Comparison of ENCODE assay signal across 3 cellular contexts in the genomic region with DNA sequence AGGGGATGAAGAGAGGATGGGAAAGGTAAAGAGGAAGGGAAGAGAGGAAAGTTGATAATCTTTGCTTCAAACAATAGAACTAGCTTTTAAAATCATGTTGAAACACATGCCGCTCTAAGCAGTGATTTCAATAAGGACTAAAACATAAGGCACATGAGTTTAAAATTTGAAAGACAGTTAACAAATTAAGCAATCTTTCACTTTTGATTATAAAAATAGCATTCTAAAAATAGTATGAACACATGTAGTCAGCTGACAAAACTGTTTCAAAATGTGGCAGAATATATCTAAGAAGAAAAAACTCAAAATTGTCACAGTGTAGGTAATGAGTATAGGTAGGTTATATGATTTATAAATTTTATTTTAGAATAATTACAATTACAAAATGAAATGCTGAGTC.
TF ChIP-seq lines count a peak whose summit lies in the region.

No MANE protein-coding gene starts in this region.

TF ChIP-seq in IMR-90, 13 proteins besides CTCF, POLR2A, EP300 and RAD21:
- no peak for TF ChIP-seq CHD1 (IDR thresholded peaks at IDR 0.05; ENCODE audit: low read depth, low read length)
- TF ChIP-seq CEBPB (IDR thresholded peaks at IDR 0.05; ENCODE audit: low read depth, low read length): no peak
- no peak for TF ChIP-seq NFE2L2 (IDR thresholded peaks at IDR 0.05; ENCODE audit: low read depth, low read length)
- TF ChIP-seq SMC3 (IDR thresholded peaks at IDR 0.05; ENCODE audit: low read depth, low read length): no peak
- TF ChIP-seq, protein P1, sequence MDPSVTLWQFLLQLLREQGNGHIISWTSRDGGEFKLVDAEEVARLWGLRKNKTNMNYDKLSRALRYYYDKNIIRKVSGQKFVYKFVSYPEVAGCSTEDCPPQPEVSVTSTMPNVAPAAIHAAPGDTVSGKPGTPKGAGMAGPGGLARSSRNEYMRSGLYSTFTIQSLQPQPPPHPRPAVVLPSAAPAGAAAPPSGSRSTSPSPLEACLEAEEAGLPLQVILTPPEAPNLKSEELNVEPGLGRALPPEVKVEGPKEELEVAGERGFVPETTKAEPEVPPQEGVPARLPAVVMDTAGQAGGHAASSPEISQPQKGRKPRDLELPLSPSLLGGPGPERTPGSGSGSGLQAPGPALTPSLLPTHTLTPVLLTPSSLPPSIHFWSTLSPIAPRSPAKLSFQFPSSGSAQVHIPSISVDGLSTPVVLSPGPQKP (IDR thresholded peaks at IDR 0.05; ENCODE audit: borderline replicate concordance, low read depth, low read length): no peak
- TF ChIP-seq, protein P2, sequence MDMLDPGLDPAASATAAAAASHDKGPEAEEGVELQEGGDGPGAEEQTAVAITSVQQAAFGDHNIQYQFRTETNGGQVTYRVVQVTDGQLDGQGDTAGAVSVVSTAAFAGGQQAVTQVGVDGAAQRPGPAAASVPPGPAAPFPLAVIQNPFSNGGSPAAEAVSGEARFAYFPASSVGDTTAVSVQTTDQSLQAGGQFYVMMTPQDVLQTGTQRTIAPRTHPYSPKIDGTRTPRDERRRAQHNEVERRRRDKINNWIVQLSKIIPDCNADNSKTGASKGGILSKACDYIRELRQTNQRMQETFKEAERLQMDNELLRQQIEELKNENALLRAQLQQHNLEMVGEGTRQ (IDR thresholded peaks at IDR 0.05; ENCODE audit: low read depth, low read length): no peak
- no peak for TF ChIP-seq BHLHE40 (IDR thresholded peaks at IDR 0.05; ENCODE audit: low read depth, low read length)
- TF ChIP-seq MAFK (IDR thresholded peaks at IDR 0.05; ENCODE audit: low read depth, low read length): no peak
- no peak for TF ChIP-seq RCOR1 (IDR thresholded peaks at IDR 0.05; ENCODE audit: insufficient replicate concordance, low read length)
- no peak for TF ChIP-seq RFX5 (IDR thresholded peaks at IDR 0.05; ENCODE audit: low read depth, low read length)
- no peak for TF ChIP-seq MXI1 (IDR thresholded peaks at IDR 0.05; ENCODE audit: borderline replicate concordance, low read depth, low read length)
- no peak for TF ChIP-seq MAZ (IDR thresholded peaks at IDR 0.05; ENCODE audit: borderline replicate concordance, low read depth, low read length)
- TF ChIP-seq FOS (IDR thresholded peaks at IDR 0.05; ENCODE audit: low read depth, low read length): no peak

TF ChIP-seq in K562, 482 proteins besides CTCF, POLR2A, EP300 and RAD21:
- no peak for TF ChIP-seq MECOM (CRISPR knock-in tag; IDR thresholded peaks at IDR 0.05)
- TF ChIP-seq, protein P3, sequence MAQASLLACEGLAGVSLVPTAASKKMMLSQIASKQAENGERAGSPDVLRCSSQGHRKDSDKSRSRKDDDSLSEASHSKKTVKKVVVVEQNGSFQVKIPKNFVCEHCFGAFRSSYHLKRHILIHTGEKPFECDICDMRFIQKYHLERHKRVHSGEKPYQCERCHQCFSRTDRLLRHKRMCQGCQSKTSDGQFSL (CRISPR knock-in tag; IDR thresholded peaks at IDR 0.05): no peak
- TF ChIP-seq, protein P3 (tag; IDR thresholded peaks at IDR 0.05): no peak
- no peak for TF ChIP-seq ZNF699 (CRISPR knock-in tag; IDR thresholded peaks at IDR 0.05; ENCODE audit: insufficient replicate concordance)
- TF ChIP-seq XRCC4 (IDR thresholded peaks at IDR 0.05; ENCODE audit: extremely low read depth, insufficient read depth, insufficient read length): no peak
- TF ChIP-seq KLF13 (tag; IDR thresholded peaks at IDR 0.05; ENCODE audit: borderline replicate concordance, low read depth): no peak
- no peak for TF ChIP-seq BCL6 (CRISPR knock-in tag; IDR thresholded peaks at IDR 0.05)
- no peak for TF ChIP-seq ZSCAN32 (CRISPR knock-in tag; IDR thresholded peaks at IDR 0.05)
- TF ChIP-seq, protein P4, sequence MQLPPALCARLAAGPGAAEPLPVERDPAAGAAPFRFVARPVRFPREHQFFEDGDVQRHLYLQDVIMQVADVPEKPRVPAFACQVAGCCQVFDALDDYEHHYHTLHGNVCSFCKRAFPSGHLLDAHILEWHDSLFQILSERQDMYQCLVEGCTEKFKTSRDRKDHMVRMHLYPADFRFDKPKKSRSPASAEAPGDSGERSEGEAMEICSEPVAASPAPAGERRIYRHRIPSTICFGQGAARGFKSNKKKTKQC (CRISPR knock-in tag; IDR thresholded peaks at IDR 0.05): no peak
- TF ChIP-seq CTBP1 (IDR thresholded peaks at IDR 0.05; ENCODE audit: borderline replicate concordance): no peak
- TF ChIP-seq POLR2H (tag; IDR thresholded peaks at IDR 0.05; ENCODE audit: low read depth): no peak
- no peak for TF ChIP-seq MYNN (IDR thresholded peaks at IDR 0.05)
- no peak for TF ChIP-seq MYNN (CRISPR knock-in tag; IDR thresholded peaks at IDR 0.05)
- TF ChIP-seq ZFP1 (CRISPR knock-in tag; IDR thresholded peaks at IDR 0.05): no peak
- no peak for TF ChIP-seq ZNF695 (CRISPR knock-in tag; IDR thresholded peaks at IDR 0.05)
- no peak for TF ChIP-seq FOXK2 (conservative IDR thresholded peaks at IDR 0.05 in 1 of 2, IDR thresholded peaks at IDR 0.05 in 1 of 2; ENCODE audit: low read depth in 2 of 2)

TF ChIP-seq in SK-N-SH treated with all-trans-retinoic acid at 6 μM for 48 hours, 23 proteins besides CTCF, POLR2A, EP300 and RAD21:
- TF ChIP-seq, protein P5, sequence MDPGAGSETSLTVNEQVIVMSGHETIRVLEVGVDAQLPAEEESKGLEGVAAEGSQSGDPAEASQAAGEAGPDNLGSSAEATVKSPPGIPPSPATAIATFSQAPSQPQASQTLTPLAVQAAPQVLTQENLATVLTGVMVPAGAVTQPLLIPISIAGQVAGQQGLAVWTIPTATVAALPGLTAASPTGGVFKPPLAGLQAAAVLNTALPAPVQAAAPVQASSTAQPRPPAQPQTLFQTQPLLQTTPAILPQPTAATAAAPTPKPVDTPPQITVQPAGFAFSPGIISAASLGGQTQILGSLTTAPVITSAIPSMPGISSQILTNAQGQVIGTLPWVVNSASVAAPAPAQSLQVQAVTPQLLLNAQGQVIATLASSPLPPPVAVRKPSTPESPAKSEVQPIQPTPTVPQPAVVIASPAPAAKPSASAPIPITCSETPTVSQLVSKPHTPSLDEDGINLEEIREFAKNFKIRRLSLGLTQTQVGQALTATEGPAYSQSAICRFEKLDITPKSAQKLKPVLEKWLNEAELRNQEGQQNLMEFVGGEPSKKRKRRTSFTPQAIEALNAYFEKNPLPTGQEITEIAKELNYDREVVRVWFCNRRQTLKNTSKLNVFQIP (CRISPR knock-in tag; IDR thresholded peaks at IDR 0.05; ENCODE audit: borderline replicate concordance, low read depth): no peak
- TF ChIP-seq ZNF8 (CRISPR knock-in tag; IDR thresholded peaks at IDR 0.05) (no peak), TCF4 (CRISPR knock-in tag; IDR thresholded peaks at IDR 0.05; ENCODE audit: borderline replicate concordance) (no peak), TOX (CRISPR knock-in tag; IDR thresholded peaks at IDR 0.05; ENCODE audit: borderline replicate concordance) (no peak), PPARA (CRISPR knock-in tag; IDR thresholded peaks at IDR 0.05; ENCODE audit: borderline replicate concordance) (no peak), ESRRG (CRISPR knock-in tag; IDR thresholded peaks at IDR 0.05) (no peak), ZC3H10 (CRISPR knock-in tag; IDR thresholded peaks at IDR 0.05) (no peak), SNAI2 (CRISPR knock-in tag; IDR thresholded peaks at IDR 0.05) (no peak), ZFP3 (CRISPR knock-in tag; IDR thresholded peaks at IDR 0.05) (no peak), ARNTL (CRISPR knock-in tag; IDR thresholded peaks at IDR 0.05; ENCODE audit: borderline replicate concordance, low read depth) (no peak)
- TF ChIP-seq, protein P6, sequence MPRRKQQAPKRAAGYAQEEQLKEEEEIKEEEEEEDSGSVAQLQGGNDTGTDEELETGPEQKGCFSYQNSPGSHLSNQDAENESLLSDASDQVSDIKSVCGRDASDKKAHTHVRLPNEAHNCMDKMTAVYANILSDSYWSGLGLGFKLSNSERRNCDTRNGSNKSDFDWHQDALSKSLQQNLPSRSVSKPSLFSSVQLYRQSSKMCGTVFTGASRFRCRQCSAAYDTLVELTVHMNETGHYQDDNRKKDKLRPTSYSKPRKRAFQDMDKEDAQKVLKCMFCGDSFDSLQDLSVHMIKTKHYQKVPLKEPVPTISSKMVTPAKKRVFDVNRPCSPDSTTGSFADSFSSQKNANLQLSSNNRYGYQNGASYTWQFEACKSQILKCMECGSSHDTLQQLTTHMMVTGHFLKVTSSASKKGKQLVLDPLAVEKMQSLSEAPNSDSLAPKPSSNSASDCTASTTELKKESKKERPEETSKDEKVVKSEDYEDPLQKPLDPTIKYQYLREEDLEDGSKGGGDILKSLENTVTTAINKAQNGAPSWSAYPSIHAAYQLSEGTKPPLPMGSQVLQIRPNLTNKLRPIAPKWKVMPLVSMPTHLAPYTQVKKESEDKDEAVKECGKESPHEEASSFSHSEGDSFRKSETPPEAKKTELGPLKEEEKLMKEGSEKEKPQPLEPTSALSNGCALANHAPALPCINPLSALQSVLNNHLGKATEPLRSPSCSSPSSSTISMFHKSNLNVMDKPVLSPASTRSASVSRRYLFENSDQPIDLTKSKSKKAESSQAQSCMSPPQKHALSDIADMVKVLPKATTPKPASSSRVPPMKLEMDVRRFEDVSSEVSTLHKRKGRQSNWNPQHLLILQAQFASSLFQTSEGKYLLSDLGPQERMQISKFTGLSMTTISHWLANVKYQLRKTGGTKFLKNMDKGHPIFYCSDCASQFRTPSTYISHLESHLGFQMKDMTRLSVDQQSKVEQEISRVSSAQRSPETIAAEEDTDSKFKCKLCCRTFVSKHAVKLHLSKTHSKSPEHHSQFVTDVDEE (CRISPR knock-in tag; IDR thresholded peaks at IDR 0.05): no peak
- TF ChIP-seq, protein P7, sequence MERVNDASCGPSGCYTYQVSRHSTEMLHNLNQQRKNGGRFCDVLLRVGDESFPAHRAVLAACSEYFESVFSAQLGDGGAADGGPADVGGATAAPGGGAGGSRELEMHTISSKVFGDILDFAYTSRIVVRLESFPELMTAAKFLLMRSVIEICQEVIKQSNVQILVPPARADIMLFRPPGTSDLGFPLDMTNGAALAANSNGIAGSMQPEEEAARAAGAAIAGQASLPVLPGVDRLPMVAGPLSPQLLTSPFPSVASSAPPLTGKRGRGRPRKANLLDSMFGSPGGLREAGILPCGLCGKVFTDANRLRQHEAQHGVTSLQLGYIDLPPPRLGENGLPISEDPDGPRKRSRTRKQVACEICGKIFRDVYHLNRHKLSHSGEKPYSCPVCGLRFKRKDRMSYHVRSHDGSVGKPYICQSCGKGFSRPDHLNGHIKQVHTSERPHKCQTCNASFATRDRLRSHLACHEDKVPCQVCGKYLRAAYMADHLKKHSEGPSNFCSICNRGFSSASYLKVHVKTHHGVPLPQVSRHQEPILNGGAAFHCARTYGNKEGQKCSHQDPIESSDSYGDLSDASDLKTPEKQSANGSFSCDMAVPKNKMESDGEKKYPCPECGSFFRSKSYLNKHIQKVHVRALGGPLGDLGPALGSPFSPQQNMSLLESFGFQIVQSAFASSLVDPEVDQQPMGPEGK (CRISPR knock-in tag; IDR thresholded peaks at IDR 0.05; ENCODE audit: borderline replicate concordance): no peak
TF ChIP-seq in SK-N-SH treated with all-trans-retinoic acid at 6 μM for 48 hours: peak in this region for 0.
